17 cellular contexts compared by ENCODE assay signal in genomic region chr18:23798249-23798648, GRCh38.
"Had no signal": no experiment of that assay in that cellular context is flagged by ENCODE, and none has a peak within 500 bp of the region (broad histone marks: within the 10 kb centered on the region; RNA-seq: fewer than 3 reads in every experiment).

No MANE protein-coding gene starts in this region.

- H3K9me3 ChIP-seq: esophagus squamous epithelium, right atrium auricular region, tibial artery had no signal

- H3K4me3 ChIP-seq: esophagus squamous epithelium, lung, right atrium auricular region, tibial artery had no signal

- DNase-seq: activated CD4-positive, alpha-beta T cell treated with anti-CD3 and anti-CD28 coated beads, Interleukin-2, amount 10 ng/mL, durations not matched to agents 24 days and 14 days; activated CD8-positive, alpha-beta memory T cell treated with anti-CD3 and anti-CD28 coated beads for 24 hours; activated CD8-positive, alpha-beta memory T cell treated with anti-CD3 and anti-CD28 coated beads, Interleukin-2, amount 50 U/mL, for 48 hours; activated effector memory CD4-positive, alpha-beta T cell treated with anti-CD3 and anti-CD28 coated beads, Interleukin-2, amount 50 U/mL, for 16 hours; activated naive CD4-positive, alpha-beta T cell treated with anti-CD3 and anti-CD28 coated beads, Interleukin-2, amount 50 U/mL, for 16 hours; activated T-cell treated with anti-CD3 and anti-CD28 coated beads, Interleukin-2, amount 50 U/mL, for 72 hours; cerebellar nuclear complex; cortex of kidney; effector CD8-positive, alpha-beta T cell; esophagus squamous epithelium; nephron progenitor cell; nucleus accumbens; stimulated activated naive CD8-positive, alpha-beta T cell treated with anti-CD3 and anti-CD28 coated beads, Interleukin-15, Interleukin-2, amounts not matched to agents 100 U/mL and 50 U/mL, for 24 hours; substantia nigra; tibial artery had no signal

- H3K27me3 ChIP-seq: esophagus squamous epithelium, right atrium auricular region, tibial artery had no signal

- H3K36me3 ChIP-seq: right atrium auricular region, tibial artery had no signal

- H3K4me1 ChIP-seq: esophagus squamous epithelium, right atrium auricular region, tibial artery had no signal

- H3K27ac ChIP-seq: esophagus squamous epithelium, right atrium auricular region, tibial artery had no signal
